14 cellular contexts compared by ENCODE assay signal in genomic region chr11:134346976-134347350, GRCh38. TPM values are rescaled to one million over a fixed set of nuclear protein-coding genes. Genes with fewer than 3 reads are reported as not detected.
DNase-seq lines count a peak whose midpoint lies in the region; TF ChIP-seq lines count a peak whose summit lies in the region.
"Had no signal": no experiment of that assay in that cellular context is flagged by ENCODE, and none has a peak within 500 bp of the region (broad histone marks: within the 10 kb centered on the region; RNA-seq: fewer than 3 reads in every experiment).

No MANE protein-coding gene starts in this region.

- peak overlapping the region; percentile 63 for H3K27ac Mint-ChIP-seq in neural crest cell (ENCODE audit: unreplicated experiment)

- WGBS in testis, 2 donors, result 88 to 90% methylated on average over 2 to 5 of the region's 5 CpGs

- H3K36me3 ChIP-seq in testis (ENCODE audit: low read depth, missing control alignments), result no peaks in the 10 kb centered on the region
- H3K36me3 ChIP-seq: BLaER1 treated with 17β-estradiol and CSF1 and Interleukin-3, amounts not matched to agents 10 nM and 100 nM had no signal

- peaks cover 4% of the 10 kb centered on the region for H3K4me1 ChIP-seq in testis

- H3K9me3 ChIP-seq in testis, result no peaks in the 10 kb centered on the region
- H3K9me3 ChIP-seq: BLaER1 treated with 17β-estradiol and CSF1 and Interleukin-3, amounts not matched to agents 10 nM and 100 nM had no signal

- H3K4me3 ChIP-seq in coronary artery (no peak overlapping the region), testis (no peak overlapping the region)
- H3K4me3 ChIP-seq: BLaER1 treated with 17β-estradiol and CSF1 and Interleukin-3, amounts not matched to agents 10 nM and 100 nM had no signal

- peak; percentile 17 for DNase-seq in activated CD8-positive, alpha-beta memory T cell treated with anti-CD3 and anti-CD28 coated beads, Interleukin-2, amount 50 U/mL, for 48 hours
- DNase-seq in activated CD8-positive, alpha-beta memory T cell treated with anti-CD3 and anti-CD28 coated beads, Interleukin-2, amount 50 U/mL, for 4 hours, result no peak
- DNase-seq in coronary artery (ENCODE audit: low spot score) (peak; percentile 43), neural crest cell (ENCODE audit: low read depth, low spot score) (no peak), testis (peak; percentile 3), NCI-H2107 treated with DMSO at 0.1 percent for 48 hours (lab: John Stamatoyannopoulos, UW; ENCODE audit: unreplicated experiment) (no peak), HUDEP-2 (lab: John Stamatoyannopoulos, UW; ENCODE audit: unreplicated experiment in 76 of 76) (no peak), T-helper 9 cell (no peak)
- DNase-seq: ACHN; CD4-positive, CD25-positive, alpha-beta regulatory T cell; DMS53; GF-D8 had no signal

- H3K36me3 Mint-ChIP-seq in neural crest cell (ENCODE audit: low read depth), result no peaks in the 10 kb centered on the region
- H3K36me3 Mint-ChIP-seq: CD4-positive, CD25-positive, alpha-beta regulatory T cell had no signal

- intact Hi-C loops in testis (cut with DNase I; ENCODE audit: low total_unique reads), result no loop called here

- H3K4me1 Mint-ChIP-seq in neural crest cell, result no peaks in the 10 kb centered on the region

- H3K4me3 Mint-ChIP-seq in neural crest cell, result no peak overlapping the region
- H3K4me3 Mint-ChIP-seq: CD4-positive, CD25-positive, alpha-beta regulatory T cell had no signal

- no peaks in the 10 kb centered on the region for H3K27me3 ChIP-seq in testis
- H3K27me3 ChIP-seq: BLaER1 treated with 17β-estradiol and CSF1 and Interleukin-3, amounts not matched to agents 10 nM and 100 nM had no signal

- no peaks in the 10 kb centered on the region for H3K9me3 Mint-ChIP-seq in neural crest cell
- H3K9me3 Mint-ChIP-seq: CD4-positive, CD25-positive, alpha-beta regulatory T cell had no signal

- TF ChIP-seq CTCF in coronary artery (IDR thresholded peaks at IDR 0.05) (no peak), neural crest cell (conservative IDR thresholded peaks at IDR 0.05) (no peak), testis (IDR thresholded peaks at IDR 0.05) (no peak)

- H3K27ac ChIP-seq in coronary artery (no peak overlapping the region), testis (no peak overlapping the region)
- H3K27ac ChIP-seq: BLaER1 treated with 17β-estradiol and CSF1 and Interleukin-3, amounts not matched to agents 10 nM and 100 nM; HL-60 had no signal

- TF ChIP-seq POLR2A in testis (IDR thresholded peaks at IDR 0.05), result no peak

- no peaks in the 10 kb centered on the region for H3K27me3 Mint-ChIP-seq in neural crest cell (ENCODE audit: low read depth)

RNA-seq across cellular contexts. Expression of gene GLB1L2, which starts 15.2 kb away (rescaled TPM):
- total RNA-seq in neural crest cell, result 15.4 TPM in 2 replicates
- 10 to 100 TPM; 29.1 to 29.9 TPM for total RNA-seq in testis
- polyA plus RNA-seq in testis (ENCODE audit: insufficient read depth, low read depth, low replicate concordance), result 18.5 TPM

Comparison
In these comparisons a context has a peak if more than half of its experiments do, and no peak if none do; other contexts are left out.
1. DNase-seq: peak in activated CD8-positive, alpha-beta memory T cell treated with anti-CD3 and anti-CD28 coated beads, Interleukin-2, amount 50 U/mL, for 48 hours (single experiment), coronary artery (single experiment) and testis (single experiment); none in activated CD8-positive, alpha-beta memory T cell treated with anti-CD3 and anti-CD28 coated beads, Interleukin-2, amount 50 U/mL, for 4 hours (single experiment), neural crest cell (single experiment), NCI-H2107 treated with DMSO at 0.1 percent for 48 hours (single experiment), HUDEP-2 (0 of 76) and T-helper 9 cell (single experiment).